In the genomic region with DNA sequence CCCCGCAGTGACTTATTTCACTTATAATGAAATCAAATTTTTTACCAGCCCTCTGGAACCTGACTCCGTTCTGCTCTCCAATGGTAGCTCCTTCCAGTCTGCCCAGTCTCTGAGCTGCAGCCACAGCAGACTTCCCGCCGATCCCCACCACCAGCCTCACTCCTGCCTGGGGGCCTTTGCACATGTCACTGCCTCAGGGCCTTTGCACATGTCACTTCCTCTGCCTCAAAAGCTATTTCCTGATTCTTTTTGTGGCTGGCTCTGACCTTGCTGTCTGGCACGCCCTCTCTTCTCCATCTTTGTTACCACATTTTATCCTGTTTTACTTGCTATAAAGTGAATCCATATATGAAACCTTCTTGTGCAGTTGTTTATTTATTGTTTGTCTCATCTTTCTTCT, we compare ENCODE assay signal across 3 cellular contexts.
"Had no signal": no experiment of that assay in that cellular context is flagged by ENCODE, and none has a peak within 500 bp of the region (broad histone marks: within the 10 kb centered on the region; RNA-seq: fewer than 3 reads in every experiment).

No MANE protein-coding gene starts in this region.

- ATAC-seq: GM12878 had no signal

- DNase-seq: GDM1, GF-D8 had no signal

- H3K4me3 ChIP-seq: GM12878 had no signal
